Comparison of ENCODE assay signal across 2 cellular contexts in genomic region chr20:57667385-57667784, GRCh38.
TF ChIP-seq lines count a peak whose summit lies in the region.

No MANE protein-coding gene starts in this region.

TF ChIP-seq in WTC11, 78 proteins besides CTCF, POLR2A, EP300 and RAD21:
- no peak for TF ChIP-seq NR1H2 (CRISPR knock-in tag; IDR thresholded peaks at IDR 0.05)
- TF ChIP-seq TCF7 (CRISPR knock-in tag; IDR thresholded peaks at IDR 0.05; ENCODE audit: low read depth), result no peak
- no peak for TF ChIP-seq EMX1 (CRISPR knock-in tag; IDR thresholded peaks at IDR 0.05)
- TF ChIP-seq GRHL2 (CRISPR knock-in tag; IDR thresholded peaks at IDR 0.05; ENCODE audit: insufficient replicate concordance, severe bottlenecking), result no peak
- TF ChIP-seq ARID4B (CRISPR knock-in tag; IDR thresholded peaks at IDR 0.05; ENCODE audit: borderline replicate concordance), result no peak
- no peak for TF ChIP-seq E2F4 (CRISPR knock-in tag; IDR thresholded peaks at IDR 0.05; ENCODE audit: borderline replicate concordance, low read depth)
- no peak for TF ChIP-seq NFYB (CRISPR knock-in tag; conservative IDR thresholded peaks at IDR 0.05; ENCODE audit: low read depth)
- TF ChIP-seq USF1 (CRISPR knock-in tag; IDR thresholded peaks at IDR 0.05), result no peak
- TF ChIP-seq MAX (CRISPR knock-in tag; IDR thresholded peaks at IDR 0.05), result no peak
- TF ChIP-seq OVOL2 (CRISPR knock-in tag; IDR thresholded peaks at IDR 0.05; ENCODE audit: borderline replicate concordance), result no peak
- TF ChIP-seq ZBTB21 (CRISPR knock-in tag; IDR thresholded peaks at IDR 0.05; ENCODE audit: borderline replicate concordance), result no peak
- TF ChIP-seq JAZF1 (CRISPR knock-in tag; IDR thresholded peaks at IDR 0.05), result no peak
TF ChIP-seq in WTC11: peak in this region for 0.

TF ChIP-seq in GM12891, 5 proteins besides CTCF, POLR2A, EP300 and RAD21:
- TF ChIP-seq POLR2AphosphoS5 (IDR thresholded peaks at IDR 0.05; ENCODE audit: low read depth, low read length) (no peak), PAX5 (IDR thresholded peaks at IDR 0.05; ENCODE audit: insufficient read depth, low read length, severe bottlenecking) (no peak), POU2F2 (IDR thresholded peaks at IDR 0.05; ENCODE audit: low read depth, low read length) (no peak), TAF1 (IDR thresholded peaks at IDR 0.05; ENCODE audit: low read depth, low read length) (no peak), SPI1 (IDR thresholded peaks at IDR 0.05; ENCODE audit: low read depth, low read length) (no peak)
